ENCODE assay signal across 14 cellular contexts in genomic region chr13:73018336-73018735, GRCh38. TPM values are rescaled to one million over a fixed set of nuclear protein-coding genes. Genes with fewer than 3 reads are reported as not detected.
DNase-seq lines count a peak whose midpoint lies in the region; ATAC-seq, FAIRE-seq and TF ChIP-seq lines count a peak whose summit lies in the region.
"Had no signal": no experiment of that assay in that cellular context is flagged by ENCODE, and none has a peak within 500 bp of the region (broad histone marks: within the 10 kb centered on the region; RNA-seq: fewer than 3 reads in every experiment).

No MANE protein-coding gene starts in this region.

- no peaks in the 10 kb centered on the region for H3K9me3 ChIP-seq in mesenchymal stem cell (ENCODE audit: control insufficient read depth, low read length)
- H3K9me3 ChIP-seq: BLaER1 had no signal

- H2BK120ac ChIP-seq in mesenchymal stem cell (ENCODE audit: low read depth, low read length): no peak overlapping the region

- no peak overlapping the region for H3K14ac ChIP-seq in mesenchymal stem cell (ENCODE audit: low read length in 2 of 2)

- H3K9ac ChIP-seq in mesenchymal stem cell (ENCODE audit: low read length): no peak overlapping the region
- H3K9ac ChIP-seq: BLaER1 had no signal

- H3K27me3 ChIP-seq in bronchial epithelial cell (ENCODE audit: control insufficient read depth, insufficient read depth, low read length) (no peaks in the 10 kb centered on the region), mesenchymal stem cell (ENCODE audit: control insufficient read depth in 1 of 2, insufficient read depth in 1 of 2, low read length in 2 of 2) (no peaks in the 10 kb centered on the region)
- H3K27me3 ChIP-seq: BLaER1 had no signal

- H2BK12ac ChIP-seq in mesenchymal stem cell (ENCODE audit: low read length in 2 of 2): no peak overlapping the region

- H3K4me3 ChIP-seq in bronchial epithelial cell (ENCODE audit: low read depth, low read length): no peak overlapping the region
- no peak overlapping the region for H3K4me3 ChIP-seq in mesenchymal stem cell (ENCODE audit: insufficient read depth in 1 of 2, low read depth in 1 of 2, low read length in 2 of 2)
- H3K4me3 ChIP-seq: BLaER1, SK-N-MC had no signal

- ATAC-seq in GM21360 (IDR thresholded peaks at IDR 0.05; ENCODE audit: unreplicated experiment) (no peak), GM19351 (IDR thresholded peaks at IDR 0.05; ENCODE audit: unreplicated experiment) (no peak), GM19397 (IDR thresholded peaks at IDR 0.05; ENCODE audit: unreplicated experiment) (no peak)

- peak; percentile 15 for DNase-seq in HS-5 (ENCODE audit: low read depth)
- DNase-seq in bronchial epithelial cell (ENCODE audit: low read depth): peak; percentile 28
- no peak for DNase-seq in mesenchymal stem cell
- no peak for DNase-seq in iPS-NIHi7 (ENCODE audit: extremely low spot score)
- DNase-seq: CD8-positive, alpha-beta memory T cell; H9; KG1; NCI-H1092; NCI-H1694 treated with DMSO at 0.1 percent for 48 hours had no signal

- H3K79me1 ChIP-seq in mesenchymal stem cell (replicated peaks; ENCODE audit: low read length, poor library complexity, severe bottlenecking): no peaks in the 10 kb centered on the region

- no peak for FAIRE-seq in bronchial epithelial cell (lab: Jason Lieb, UNC)

- 67% methylated on average over 1 of the region's 1 CpG for WGBS in mesenchymal stem cell

- H3K4ac ChIP-seq in mesenchymal stem cell (ENCODE audit: low read depth in 1 of 2, low read length in 2 of 2): no peak overlapping the region

- peak overlapping the region; percentile 91 for H3K27ac ChIP-seq in mesenchymal stem cell (ENCODE audit: low read length, poor library complexity, severe bottlenecking)
- H3K27ac ChIP-seq: BLaER1, SK-N-MC had no signal

- H3K36me3 ChIP-seq in bronchial epithelial cell (ENCODE audit: control insufficient read depth, insufficient read depth, low read length) (no peaks in the 10 kb centered on the region), mesenchymal stem cell (ENCODE audit: control insufficient read depth in 1 of 2, insufficient read depth in 2 of 2, low read depth in 1 of 2, low read length in 2 of 2) (peaks cover 0 to 11% of the 10 kb centered on the region in 2 experiments)

- no peak overlapping the region for H2AK5ac ChIP-seq in mesenchymal stem cell (ENCODE audit: low read length, severe bottlenecking)

- H3K4me2 ChIP-seq in mesenchymal stem cell (ENCODE audit: low read length, poor library complexity, severe bottlenecking): no peak overlapping the region
- H3K4me2 ChIP-seq: BLaER1 had no signal

- no peak overlapping the region for H2BK15ac ChIP-seq in mesenchymal stem cell (ENCODE audit: low read depth, poor library complexity, severe bottlenecking)

- no peak overlapping the region for H3K18ac ChIP-seq in mesenchymal stem cell (ENCODE audit: low read depth in 1 of 2, low read length in 2 of 2)

- no peak overlapping the region for H4K8ac ChIP-seq in mesenchymal stem cell (ENCODE audit: low read length)

- H3K4me1 ChIP-seq in mesenchymal stem cell (ENCODE audit: control insufficient read depth, insufficient read depth, low read depth, low read length): peaks cover 5% of the 10 kb centered on the region
- H3K4me1 ChIP-seq: BLaER1 had no signal

- H3K23ac ChIP-seq in mesenchymal stem cell (ENCODE audit: low read length in 2 of 2): no peak overlapping the region

- TF ChIP-seq CTCF in bronchial epithelial cell (IDR thresholded peaks at IDR 0.05; ENCODE audit: insufficient read depth, low read length, severe bottlenecking): no peak

- no peak overlapping the region for H2BK5ac ChIP-seq in mesenchymal stem cell (ENCODE audit: low read depth, low read length, poor library complexity, severe bottlenecking)

- H2AFZ ChIP-seq in mesenchymal stem cell (ENCODE audit: low read depth, low read length): no peak overlapping the region

- no peak overlapping the region for H4K91ac ChIP-seq in mesenchymal stem cell (ENCODE audit: low read length)

RNA-seq across cellular contexts. Expression of gene KLF5, which starts 40.5 kb away (rescaled TPM):
- 48.4 and 65.5 TPM in 2 replicates for total RNA-seq in bronchial epithelial cell
- 5.2 TPM for polyA plus RNA-seq in mesenchymal stem cell (2013, experiment 1 of 2)
- polyA plus RNA-seq in mesenchymal stem cell (2013, experiment 2 of 2): 6.0 TPM

Comparison
In these comparisons a context has a peak if more than half of its experiments do, and no peak if none do; other contexts are left out.
1. DNase-seq: peak in HS-5 (single experiment) and bronchial epithelial cell (single experiment); none in mesenchymal stem cell (single experiment) and iPS-NIHi7 (single experiment).